In the genomic region with DNA sequence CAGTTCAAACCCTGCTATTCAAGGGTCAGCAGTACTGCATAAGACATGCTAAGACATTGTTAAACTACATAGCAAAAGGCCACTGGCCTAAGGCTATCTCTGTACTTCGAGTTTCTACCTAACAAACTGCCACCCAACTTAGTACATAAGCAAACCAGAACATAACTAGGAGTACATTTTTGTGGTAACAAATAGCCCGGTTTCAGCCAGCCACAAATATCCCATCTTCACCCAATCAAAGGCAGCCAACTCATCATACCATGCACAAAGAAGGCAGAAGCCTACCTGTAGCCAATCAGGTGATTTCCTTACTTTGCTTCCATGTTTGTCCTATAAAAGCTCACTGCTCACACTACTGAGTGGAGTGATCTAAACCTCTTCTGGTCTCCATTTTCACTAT, we compare ENCODE assay signal across 25 cellular contexts.
A peak's percentile ranks its signal among the peaks of the same experiment; 100 is the strongest.
DNase-seq lines count a peak whose midpoint lies in the region; ATAC-seq, FAIRE-seq and TF ChIP-seq lines count a peak whose summit lies in the region.
"Had no signal": no experiment of that assay in that cellular context is flagged by ENCODE, and none has a peak within 500 bp of the region (broad histone marks: within the 10 kb centered on the region; RNA-seq: fewer than 3 reads in every experiment).

No MANE protein-coding gene starts in this region.

- ATAC-seq in GM21737 (IDR thresholded peaks at IDR 0.05; ENCODE audit: unreplicated experiment) = no peak
- ATAC-seq in GM21717 (IDR thresholded peaks at IDR 0.05; ENCODE audit: unreplicated experiment) = no peak
- ATAC-seq: CD8-positive, alpha-beta T cell; HepG2; mucosa of descending colon had no signal

- TF ChIP-seq CTCF in bronchial epithelial cell (IDR thresholded peaks at IDR 0.05; ENCODE audit: insufficient read depth, low read length, severe bottlenecking) = no peak

- no peaks in the 10 kb centered on the region for H3K36me3 ChIP-seq in bronchial epithelial cell (ENCODE audit: control insufficient read depth, insufficient read depth, low read length)
- H3K36me3 ChIP-seq: cardiac muscle cell had no signal

- no peak for DNase-seq in GM12891 (ENCODE audit: insufficient read length, low spot score)
- peak; percentile 16 for DNase-seq in RCC 7860 (ENCODE audit: low spot score)
- DNase-seq in bronchial epithelial cell (ENCODE audit: low read depth) = peak; percentile 48
- peak; percentile 70 for DNase-seq in renal cortical epithelial cell (ENCODE audit: low read depth)
- DNase-seq in effector CD4-positive, alpha-beta T cell = no peak
- DNase-seq: activated B cell treated with CpG ODN at 0.5 μM for 24 hours; activated CD4-positive, alpha-beta T cell treated with anti-CD3 and anti-CD28 coated beads, Interleukin-2, amount 50 U/mL, for 4 hours; activated effector memory CD4-positive, alpha-beta T cell treated with anti-CD3 and anti-CD28 coated beads, Interleukin-2, amount 50 U/mL, for 16 hours; CD8-positive, alpha-beta T cell; dermis blood vessel endothelial cell; foreskin fibroblast; GOT3; immature natural killer cell; mucosa of descending colon; NCI-H1417; NCI-H2107; NCI-H510A; posterior cingulate gyrus; substantia nigra had no signal

- TF ChIP-seq POLR2A in GM12891 (IDR thresholded peaks at IDR 0.05; ENCODE audit: low read depth, low read length) = no peak

- H3K27me3 ChIP-seq in bronchial epithelial cell (ENCODE audit: control insufficient read depth, insufficient read depth, low read length) = no peaks in the 10 kb centered on the region
- H3K27me3 ChIP-seq: cardiac muscle cell had no signal

- peak; percentile 38 for FAIRE-seq in GM12891 (lab: Jason Lieb, UNC)
- FAIRE-seq in RCC 7860 (lab: Jason Lieb, UNC) = no peak
- FAIRE-seq in bronchial epithelial cell (lab: Jason Lieb, UNC) = no peak
- FAIRE-seq: endothelial cell of umbilical vein, HepG2, urothelium cell line had no signal

- H3K4me3 ChIP-seq in bronchial epithelial cell (ENCODE audit: low read depth, low read length) = no peak overlapping the region
- H3K4me3 ChIP-seq: cardiac muscle cell, mucosa of descending colon had no signal

TF ChIP-seq in GM12891, 5 proteins besides CTCF, POLR2A, EP300 and RAD21:
- TF ChIP-seq POU2F2 (IDR thresholded peaks at IDR 0.05; ENCODE audit: low read depth, low read length) = no peak
- TF ChIP-seq SPI1 (IDR thresholded peaks at IDR 0.05; ENCODE audit: low read depth, low read length) = no peak
- TF ChIP-seq POLR2AphosphoS5 (IDR thresholded peaks at IDR 0.05; ENCODE audit: low read depth, low read length) = no peak
- no peak for TF ChIP-seq PAX5 (IDR thresholded peaks at IDR 0.05; ENCODE audit: insufficient read depth, low read length, severe bottlenecking)

Comparison
In these comparisons a context has a peak if more than half of its experiments do, and no peak if none do; other contexts are left out.
1. DNase-seq: peak in RCC 7860 (single experiment), bronchial epithelial cell (single experiment) and renal cortical epithelial cell (single experiment); none in GM12891 (single experiment) and effector CD4-positive, alpha-beta T cell (single experiment).